In the genomic region with DNA sequence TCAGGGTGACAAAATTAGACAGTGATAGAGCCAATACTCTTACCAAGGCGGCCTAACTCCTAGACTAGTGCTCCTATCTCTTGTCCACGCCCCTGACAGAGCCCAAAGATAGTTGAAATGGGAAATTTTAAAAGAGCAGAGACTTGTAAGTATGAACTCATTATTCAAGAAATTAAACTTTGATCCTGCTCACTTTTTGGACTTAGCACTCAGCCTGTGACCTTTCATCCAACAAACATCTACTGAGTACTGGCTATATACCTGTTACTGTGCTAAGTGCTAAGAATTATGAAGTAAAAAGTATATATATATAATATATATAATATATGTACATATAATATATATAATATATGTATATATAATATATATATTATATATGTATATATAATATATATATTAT, we compare ENCODE assay signal across 8 cellular contexts. TPM values are rescaled to one million over a fixed set of nuclear protein-coding genes. Genes with fewer than 3 reads are reported as not detected.
DNase-seq lines count a peak whose midpoint lies in the region; ATAC-seq and TF ChIP-seq lines count a peak whose summit lies in the region.

No MANE protein-coding gene starts in this region.

- peak overlapping the region; percentile 96 for H3K4me3 Mint-ChIP-seq in activated T-helper 2 cell treated with anti-CD3 and anti-CD28 coated beads, Interferon-gamma antibody, Interleukin-2, Interleukin-4, amounts not matched to agents 10 μg/mL and 5 μg/mL and 100 μg/mL, durations not matched to agents 14 hours and 24 hours and 36 hours (ENCODE audit: low read depth)

- intact Hi-C loops in left ventricle myocardium inferior (cut with micrococcal nuclease) = no loop called here
- intact Hi-C loops in cardiac septum (cut with DNase I) = no loop called here
- intact Hi-C loops in activated T-helper 2 cell treated with anti-CD3 and anti-CD28 coated beads, Interferon-gamma antibody, Interleukin-2, Interleukin-4, amounts not matched to agents 10 μg/mL and 5 μg/mL and 100 μg/mL, durations not matched to agents 14 hours and 24 hours and 36 hours (cut with micrococcal nuclease) = no loop called here

- H3K4me1 ChIP-seq in left ventricle myocardium inferior (peaks cover 48% of the 10 kb centered on the region), mesenchymal stem cell (ENCODE audit: control insufficient read depth, insufficient read depth, low read depth, low read length) (peaks cover 2% of the 10 kb centered on the region)

- peaks cover 13% of the 10 kb centered on the region for H3K36me3 Mint-ChIP-seq in activated T-helper 2 cell treated with anti-CD3 and anti-CD28 coated beads, Interferon-gamma antibody, Interleukin-2, Interleukin-4, amounts not matched to agents 10 μg/mL and 5 μg/mL and 100 μg/mL, durations not matched to agents 14 hours and 24 hours and 36 hours (ENCODE audit: low read depth)

- no peaks in the 10 kb centered on the region for H3K9me3 ChIP-seq in left ventricle myocardium inferior (replicated peaks)
- H3K9me3 ChIP-seq in mesenchymal stem cell (ENCODE audit: control insufficient read depth, low read length) = no peaks in the 10 kb centered on the region

- no peak overlapping the region for H3K14ac ChIP-seq in mesenchymal stem cell (ENCODE audit: low read length in 2 of 2)

- no peak overlapping the region for H2BK15ac ChIP-seq in mesenchymal stem cell (ENCODE audit: low read depth, poor library complexity, severe bottlenecking)

- H2BK12ac ChIP-seq in mesenchymal stem cell (ENCODE audit: low read length in 2 of 2) = no peak overlapping the region

- peak overlapping the region; percentile 91 for H3K27ac ChIP-seq in left ventricle myocardium inferior (replicated peaks)
- H3K27ac ChIP-seq in mesenchymal stem cell (ENCODE audit: low read length, poor library complexity, severe bottlenecking) = no peak overlapping the region

- no peak overlapping the region for H3K23ac ChIP-seq in mesenchymal stem cell (ENCODE audit: low read length in 2 of 2)

- no peaks in the 10 kb centered on the region for H3K9me3 Mint-ChIP-seq in activated T-helper 2 cell treated with anti-CD3 and anti-CD28 coated beads, Interferon-gamma antibody, Interleukin-2, Interleukin-4, amounts not matched to agents 10 μg/mL and 5 μg/mL and 100 μg/mL, durations not matched to agents 14 hours and 24 hours and 36 hours

- H2BK5ac ChIP-seq in mesenchymal stem cell (ENCODE audit: low read depth, low read length, poor library complexity, severe bottlenecking) = no peak overlapping the region

- no peak overlapping the region for H3K4me2 ChIP-seq in mesenchymal stem cell (ENCODE audit: low read length, poor library complexity, severe bottlenecking)

- no peak overlapping the region for H4K8ac ChIP-seq in mesenchymal stem cell (ENCODE audit: low read length)

- H3K79me1 ChIP-seq in mesenchymal stem cell (replicated peaks; ENCODE audit: low read length, poor library complexity, severe bottlenecking) = peaks cover 10% of the 10 kb centered on the region

- TF ChIP-seq CTCF in left ventricle myocardium inferior (IDR thresholded peaks at IDR 0.05; ENCODE audit: borderline replicate concordance) = no peak

- no peak overlapping the region for H3K18ac ChIP-seq in mesenchymal stem cell (ENCODE audit: low read depth in 1 of 2, low read length in 2 of 2)

- no peak for ATAC-seq in HG02610 (IDR thresholded peaks at IDR 0.05; ENCODE audit: unreplicated experiment)

- H3K27me3 ChIP-seq in left ventricle myocardium inferior (ENCODE audit: low read depth) = no peaks in the 10 kb centered on the region
- no peaks in the 10 kb centered on the region for H3K27me3 ChIP-seq in mesenchymal stem cell (ENCODE audit: control insufficient read depth in 1 of 2, insufficient read depth in 1 of 2, low read length in 2 of 2)

- DNase-seq in left ventricle myocardium inferior (no peak), cardiac septum (ENCODE audit: low spot score) (no peak), mesenchymal stem cell (no peak), AG08395 (ENCODE audit: low spot score) (no peak), NCI-H446 treated with DMSO at 0.1 percent for 48 hours (lab: John Stamatoyannopoulos, UW) (no peak)
- no peak for DNase-seq in activated T-helper 2 cell treated with anti-CD3 and anti-CD28 coated beads, Interferon-gamma antibody, Interleukin-2, Interleukin-4, amounts not matched to agents 10 μg/mL and 5 μg/mL and 100 μg/mL, durations not matched to agents 14 hours and 24 hours and 36 hours (ENCODE audit: low spot score)
- no peak for DNase-seq in stimulated activated naive CD4-positive, alpha-beta T cell (lab: John Stamatoyannopoulos, UW)

- H3K27ac Mint-ChIP-seq in activated T-helper 2 cell treated with anti-CD3 and anti-CD28 coated beads, Interferon-gamma antibody, Interleukin-2, Interleukin-4, amounts not matched to agents 10 μg/mL and 5 μg/mL and 100 μg/mL, durations not matched to agents 14 hours and 24 hours and 36 hours = peak overlapping the region; percentile 86

- peaks cover 20% of the 10 kb centered on the region for H3K36me3 ChIP-seq in left ventricle myocardium inferior
- peaks cover 0 to 25% of the 10 kb centered on the region in 2 experiments for H3K36me3 ChIP-seq in mesenchymal stem cell (ENCODE audit: control insufficient read depth in 1 of 2, insufficient read depth in 2 of 2, low read depth in 1 of 2, low read length in 2 of 2)

- no peak overlapping the region for H4K91ac ChIP-seq in mesenchymal stem cell (ENCODE audit: low read length)

- H3K4me1 Mint-ChIP-seq in activated T-helper 2 cell treated with anti-CD3 and anti-CD28 coated beads, Interferon-gamma antibody, Interleukin-2, Interleukin-4, amounts not matched to agents 10 μg/mL and 5 μg/mL and 100 μg/mL, durations not matched to agents 14 hours and 24 hours and 36 hours (ENCODE audit: low read depth) = peaks cover 25% of the 10 kb centered on the region

- H3K27me3 Mint-ChIP-seq in activated T-helper 2 cell treated with anti-CD3 and anti-CD28 coated beads, Interferon-gamma antibody, Interleukin-2, Interleukin-4, amounts not matched to agents 10 μg/mL and 5 μg/mL and 100 μg/mL, durations not matched to agents 14 hours and 24 hours and 36 hours (ENCODE audit: low read depth) = no peaks in the 10 kb centered on the region

- peak overlapping the region; percentile 97 for H3K9ac ChIP-seq in mesenchymal stem cell (ENCODE audit: low read length)

- H3K4ac ChIP-seq in mesenchymal stem cell (ENCODE audit: low read depth in 1 of 2, low read length in 2 of 2) = no peak overlapping the region

- H2BK120ac ChIP-seq in mesenchymal stem cell (ENCODE audit: low read depth, low read length) = no peak overlapping the region

- WGBS in mesenchymal stem cell = no CpG with 5 or more reads among the region's 2 CpGs

- H2AFZ ChIP-seq in mesenchymal stem cell (ENCODE audit: low read depth, low read length) = no peak overlapping the region

- no peak overlapping the region for H2AK5ac ChIP-seq in mesenchymal stem cell (ENCODE audit: low read length, severe bottlenecking)

- H3K4me3 ChIP-seq in left ventricle myocardium inferior (peak overlapping the region; percentile 81), mesenchymal stem cell (ENCODE audit: insufficient read depth in 1 of 2, low read depth in 1 of 2, low read length in 2 of 2) (peak overlapping the region in 1 of 2 experiments; percentile 98)

RNA-seq across cellular contexts. Expression of a gene that starts 1.2 kb away (rescaled TPM):
- total RNA-seq in left ventricle myocardium inferior (6.7 TPM), cardiac septum (10.6 TPM)
- 18.8 and 20.5 TPM in 2 replicates for total RNA-seq in activated T-helper 2 cell treated with anti-CD3 and anti-CD28 coated beads, Interferon-gamma antibody, Interleukin-2, Interleukin-4, amounts not matched to agents 10 μg/mL and 5 μg/mL and 100 μg/mL, durations not matched to agents 14 hours and 24 hours and 36 hours
- polyA plus RNA-seq in mesenchymal stem cell (2013, experiment 1 of 2) = 8.6 TPM
- polyA plus RNA-seq in mesenchymal stem cell (2013, experiment 2 of 2) = 7.7 TPM

RNA-seq across cellular contexts. Expression of a gene that starts 1.5 kb away (rescaled TPM):
- total RNA-seq in left ventricle myocardium inferior (15.6 TPM), cardiac septum (14.8 TPM)
- 21.5 and 22.0 TPM in 2 replicates for total RNA-seq in activated T-helper 2 cell treated with anti-CD3 and anti-CD28 coated beads, Interferon-gamma antibody, Interleukin-2, Interleukin-4, amounts not matched to agents 10 μg/mL and 5 μg/mL and 100 μg/mL, durations not matched to agents 14 hours and 24 hours and 36 hours
- polyA plus RNA-seq in mesenchymal stem cell (2013, experiment 1 of 2) = 35.5 TPM
- polyA plus RNA-seq in mesenchymal stem cell (2013, experiment 2 of 2) = 36.5 TPM
